Comparison of ENCODE assay signal across 8 cellular contexts in the genomic region with DNA sequence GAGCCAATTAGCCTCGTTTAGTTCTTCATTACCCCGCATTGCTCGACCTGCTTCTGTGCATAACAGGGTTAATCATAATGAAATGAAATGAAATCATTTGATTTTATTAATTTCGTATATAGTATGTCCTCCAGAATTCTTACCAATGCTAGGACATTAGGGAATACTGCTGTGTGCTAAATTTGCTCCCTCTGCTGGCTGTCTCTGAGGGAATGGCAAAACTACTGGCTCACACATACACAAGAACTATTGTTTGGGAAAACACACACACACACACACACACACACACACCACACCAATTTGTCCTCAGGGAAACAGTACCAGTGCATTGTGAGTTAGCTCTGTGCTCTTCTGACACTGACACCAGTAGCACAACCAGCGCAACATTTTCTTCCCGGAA.
DNase-seq lines count a peak whose midpoint lies in the region; ATAC-seq and TF ChIP-seq lines count a peak whose summit lies in the region.

No MANE protein-coding gene starts in this region.

- no peaks in the 10 kb centered on the region for H4K20me1 ChIP-seq in hepatocyte (ENCODE audit: insufficient read depth, poor library complexity, severe bottlenecking)

- H3K27me3 ChIP-seq in hepatocyte: no peaks in the 10 kb centered on the region

- H3K9me3 ChIP-seq in hepatocyte (ENCODE audit: low read depth): no peaks in the 10 kb centered on the region

- no peaks in the 10 kb centered on the region for H3K79me2 ChIP-seq in hepatocyte

- H3K4me1 Mint-ChIP-seq in WTC11: peaks cover 88% of the 10 kb centered on the region

- ATAC-seq in WTC11: peak; percentile 69
- no peak for ATAC-seq in GM18873 (IDR thresholded peaks at IDR 0.05; ENCODE audit: low FRiP score, unreplicated experiment)
- no peak for ATAC-seq in GM21723 (IDR thresholded peaks at IDR 0.05; ENCODE audit: unreplicated experiment)

- DNase-seq in NCI-H1105 treated with DMSO at 0.1 percent for 48 hours (lab: John Stamatoyannopoulos, UW) (peak; percentile 30), NCI-H1105 (lab: John Stamatoyannopoulos, UW) (no peak), WTC11 (ENCODE audit: low spot score) (no peak), hepatocyte (ENCODE audit: low spot score) (peak; percentile 15), superior temporal gyrus (ENCODE audit: extremely low spot score) (peak; percentile 91)
- no peak for DNase-seq in stimulated activated CD4-positive, alpha-beta T cell treated with anti-CD3 and anti-CD28 coated beads, Interleukin-4, amount 100 ng/mL, for 4 hours

- TF ChIP-seq CTCF in WTC11 (IDR thresholded peaks at IDR 0.05) (no peak), hepatocyte (IDR thresholded peaks at IDR 0.05; ENCODE audit: poor library complexity) (peak; percentile 51)

- H3K36me3 Mint-ChIP-seq in WTC11: no peaks in the 10 kb centered on the region

- H3K4me3 Mint-ChIP-seq in WTC11: no peak overlapping the region

- no peaks in the 10 kb centered on the region for H3K9me2 ChIP-seq in hepatocyte (replicated peaks; ENCODE audit: insufficient read depth)

- POLR2A ChIA-PET in WTC11 (lab: Charles Lee): no interaction called here

- no peaks in the 10 kb centered on the region for H3K36me3 ChIP-seq in hepatocyte (replicated peaks; ENCODE audit: insufficient read depth, low read depth)

- WGBS in hepatocyte (ENCODE audit: low lambda C conversion rate, missing lambda C conversion rate): 74% methylated on average over 6 of the region's 6 CpGs

- no peak overlapping the region for H3K27ac ChIP-seq in hepatocyte

- H3K9me3 Mint-ChIP-seq in WTC11: no peaks in the 10 kb centered on the region

- H3K4me2 ChIP-seq in hepatocyte: no peak overlapping the region

- no peak overlapping the region for H3K4me3 ChIP-seq in hepatocyte

- H3K27ac Mint-ChIP-seq in WTC11: peak overlapping the region; percentile 30; the same call in 1 of the 2 replicates

- no peaks in the 10 kb centered on the region for H3K27me3 Mint-ChIP-seq in WTC11 (ENCODE audit: low read depth)

- H2AFZ ChIP-seq in hepatocyte: no peak overlapping the region

- H3K4me1 ChIP-seq in hepatocyte (ENCODE audit: insufficient read depth): peaks cover 3% of the 10 kb centered on the region

- CTCF ChIA-PET in WTC11 (lab: Charles Lee): interaction anchor here (0.6 to 1.3 kb wide), 5 partner anchors 11 to 626 kb away, joined by 3 to 4 read pairs (median 3); no protein-coding TSS in a partner anchor

TF ChIP-seq in WTC11, 78 proteins besides CTCF, POLR2A, EP300 and RAD21:
- TF ChIP-seq, protein P1, sequence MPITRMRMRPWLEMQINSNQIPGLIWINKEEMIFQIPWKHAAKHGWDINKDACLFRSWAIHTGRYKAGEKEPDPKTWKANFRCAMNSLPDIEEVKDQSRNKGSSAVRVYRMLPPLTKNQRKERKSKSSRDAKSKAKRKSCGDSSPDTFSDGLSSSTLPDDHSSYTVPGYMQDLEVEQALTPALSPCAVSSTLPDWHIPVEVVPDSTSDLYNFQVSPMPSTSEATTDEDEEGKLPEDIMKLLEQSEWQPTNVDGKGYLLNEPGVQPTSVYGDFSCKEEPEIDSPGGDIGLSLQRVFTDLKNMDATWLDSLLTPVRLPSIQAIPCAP (CRISPR knock-in tag; IDR thresholded peaks at IDR 0.05): no peak
- TF ChIP-seq, protein P2, sequence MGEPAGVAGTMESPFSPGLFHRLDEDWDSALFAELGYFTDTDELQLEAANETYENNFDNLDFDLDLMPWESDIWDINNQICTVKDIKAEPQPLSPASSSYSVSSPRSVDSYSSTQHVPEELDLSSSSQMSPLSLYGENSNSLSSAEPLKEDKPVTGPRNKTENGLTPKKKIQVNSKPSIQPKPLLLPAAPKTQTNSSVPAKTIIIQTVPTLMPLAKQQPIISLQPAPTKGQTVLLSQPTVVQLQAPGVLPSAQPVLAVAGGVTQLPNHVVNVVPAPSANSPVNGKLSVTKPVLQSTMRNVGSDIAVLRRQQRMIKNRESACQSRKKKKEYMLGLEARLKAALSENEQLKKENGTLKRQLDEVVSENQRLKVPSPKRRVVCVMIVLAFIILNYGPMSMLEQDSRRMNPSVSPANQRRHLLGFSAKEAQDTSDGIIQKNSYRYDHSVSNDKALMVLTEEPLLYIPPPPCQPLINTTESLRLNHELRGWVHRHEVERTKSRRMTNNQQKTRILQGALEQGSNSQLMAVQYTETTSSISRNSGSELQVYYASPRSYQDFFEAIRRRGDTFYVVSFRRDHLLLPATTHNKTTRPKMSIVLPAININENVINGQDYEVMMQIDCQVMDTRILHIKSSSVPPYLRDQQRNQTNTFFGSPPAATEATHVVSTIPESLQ (CRISPR knock-in tag; IDR thresholded peaks at IDR 0.05): no peak
- TF ChIP-seq CBFB (CRISPR knock-in tag; IDR thresholded peaks at IDR 0.05; ENCODE audit: low read depth) (no peak), ZNF232 (CRISPR knock-in tag; IDR thresholded peaks at IDR 0.05) (no peak), TEAD1 (CRISPR knock-in tag; IDR thresholded peaks at IDR 0.05) (no peak), NR3C1 (CRISPR knock-in tag; conservative IDR thresholded peaks at IDR 0.05; ENCODE audit: low read depth) (no peak), ZBTB21 (CRISPR knock-in tag; IDR thresholded peaks at IDR 0.05; ENCODE audit: borderline replicate concordance) (no peak)
- TF ChIP-seq, protein P3, sequence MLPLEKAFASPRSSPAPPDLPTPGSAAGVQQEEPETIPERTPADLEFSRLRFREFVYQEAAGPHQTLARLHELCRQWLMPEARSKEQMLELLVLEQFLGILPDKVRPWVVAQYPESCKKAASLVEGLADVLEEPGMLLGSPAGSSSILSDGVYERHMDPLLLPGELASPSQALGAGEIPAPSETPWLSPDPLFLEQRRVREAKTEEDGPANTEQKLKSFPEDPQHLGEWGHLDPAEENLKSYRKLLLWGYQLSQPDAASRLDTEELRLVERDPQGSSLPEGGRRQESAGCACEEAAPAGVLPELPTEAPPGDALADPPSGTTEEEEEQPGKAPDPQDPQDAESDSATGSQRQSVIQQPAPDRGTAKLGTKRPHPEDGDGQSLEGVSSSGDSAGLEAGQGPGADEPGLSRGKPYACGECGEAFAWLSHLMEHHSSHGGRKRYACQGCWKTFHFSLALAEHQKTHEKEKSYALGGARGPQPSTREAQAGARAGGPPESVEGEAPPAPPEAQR (CRISPR knock-in tag; IDR thresholded peaks at IDR 0.05): no peak

Comparison
In these comparisons a context has a peak if more than half of its experiments do, and no peak if none do; other contexts are left out.
1. DNase-seq: peak in NCI-H1105 treated with DMSO at 0.1 percent for 48 hours (single experiment), hepatocyte (single experiment) and superior temporal gyrus (single experiment); none in NCI-H1105 (single experiment), WTC11 (single experiment) and stimulated activated CD4-positive, alpha-beta T cell treated with anti-CD3 and anti-CD28 coated beads, Interleukin-4, amount 100 ng/mL, for 4 hours (0 of 2).